Comparison of ENCODE assay signal across 10 cellular contexts in genomic region chr16:30399435-30400186, GRCh38. TPM values are rescaled to one million over a fixed set of nuclear protein-coding genes. Genes with fewer than 3 reads are reported as not detected.
A peak's percentile ranks its signal among the peaks of the same experiment; 100 is the strongest.
DNase-seq lines count a peak whose midpoint lies in the region; ATAC-seq, FAIRE-seq and TF ChIP-seq lines count a peak whose summit lies in the region.
"Had no signal": no experiment of that assay in that cellular context is flagged by ENCODE, and none has a peak within 500 bp of the region (broad histone marks: within the 10 kb centered on the region; RNA-seq: fewer than 3 reads in every experiment).

No MANE protein-coding gene starts in this region.

- H3K4me3 ChIP-seq in keratinocyte (ENCODE audit: control insufficient read depth in 2 of 3, extremely low read depth in 1 of 3, insufficient read depth in 2 of 3, low read depth in 1 of 3, low read length in 3 of 3) (peak overlapping the region; percentile 44 to 83 (median 79)), testis (peak overlapping the region; percentile 66 to 67)

- H3K4me3 Mint-ChIP-seq in T-helper 2 cell treated with Interferon-gamma antibody and Interleukin-4, amounts not matched to agents 5 μg/mL and 100 μg/mL, for 36 hours = peak overlapping the region; percentile 92
- H3K4me3 Mint-ChIP-seq in activated naive CD8-positive, alpha-beta T cell = peak overlapping the region; percentile 86

- FAIRE-seq in keratinocyte (lab: Jason Lieb, UNC) = no peak

- peak overlapping the region; percentile 92 for H2AFZ ChIP-seq in keratinocyte (ENCODE audit: control insufficient read depth, low read length)

- H3K36me3 Mint-ChIP-seq in T-helper 2 cell treated with Interferon-gamma antibody and Interleukin-4, amounts not matched to agents 5 μg/mL and 100 μg/mL, for 36 hours (ENCODE audit: low read depth) = peaks cover 15% of the 10 kb centered on the region
- H3K36me3 Mint-ChIP-seq in activated naive CD8-positive, alpha-beta T cell = no peaks in the 10 kb centered on the region

- dilution Hi-C loops in keratinocyte (cut with MboI; ENCODE audit: extremely low pct_ligation_motif_present, low sequenced_read_pairs) = no loop called here

- 7 to 8% methylated on average over 5 to 12 of the region's 12 CpGs for WGBS in testis, 2 donors

- H3K9me3 ChIP-seq in keratinocyte (ENCODE audit: control insufficient read depth, low read depth, low read length) (no peaks in the 10 kb centered on the region), testis (no peaks in the 10 kb centered on the region)

- peak overlapping the region; percentile 80 for H3K27ac Mint-ChIP-seq in T-helper 2 cell treated with Interferon-gamma antibody and Interleukin-4, amounts not matched to agents 5 μg/mL and 100 μg/mL, for 36 hours
- H3K27ac Mint-ChIP-seq in activated naive CD8-positive, alpha-beta T cell = peak overlapping the region; percentile 81

- no peaks in the 10 kb centered on the region for H3K27me3 ChIP-seq in keratinocyte (ENCODE audit: control insufficient read depth, extremely low read depth, insufficient read depth, low read length)
- no peaks in the 10 kb centered on the region for H3K27me3 ChIP-seq in testis

- H3K27ac ChIP-seq in keratinocyte (ENCODE audit: control insufficient read depth, insufficient read depth, low read length) = peak overlapping the region; percentile 71
- H3K27ac ChIP-seq in testis = peak overlapping the region; percentile 40 to 81

- peak overlapping the region; percentile 91 for H3K4me2 ChIP-seq in keratinocyte (ENCODE audit: control insufficient read depth, extremely low read depth, insufficient read depth, low read depth, low read length)

- no peaks in the 10 kb centered on the region for H3K9me3 Mint-ChIP-seq in T-helper 2 cell treated with Interferon-gamma antibody and Interleukin-4, amounts not matched to agents 5 μg/mL and 100 μg/mL, for 36 hours
- no peaks in the 10 kb centered on the region for H3K9me3 Mint-ChIP-seq in activated naive CD8-positive, alpha-beta T cell (ENCODE audit: low read depth)

- peaks cover 30% of the 10 kb centered on the region for H3K4me1 Mint-ChIP-seq in T-helper 2 cell treated with Interferon-gamma antibody and Interleukin-4, amounts not matched to agents 5 μg/mL and 100 μg/mL, for 36 hours (ENCODE audit: low read depth)
- peaks cover 45% of the 10 kb centered on the region for H3K4me1 Mint-ChIP-seq in activated naive CD8-positive, alpha-beta T cell (ENCODE audit: low read depth)

- H3K9ac ChIP-seq in keratinocyte (ENCODE audit: control insufficient read depth, extremely low read depth, insufficient read depth, low read length) = peak overlapping the region; percentile 82

- peaks cover 4% of the 10 kb centered on the region for H3K79me2 ChIP-seq in keratinocyte (ENCODE audit: control insufficient read depth, insufficient read depth, low read length)

- H4K20me1 ChIP-seq in keratinocyte (ENCODE audit: control insufficient read depth, extremely low read depth, insufficient read depth, low read length) = no peaks in the 10 kb centered on the region

- ATAC-seq in GM19324 (IDR thresholded peaks at IDR 0.05; ENCODE audit: low FRiP score, unreplicated experiment) (no peak), GM19397 (IDR thresholded peaks at IDR 0.05; ENCODE audit: unreplicated experiment) (no peak)

- TF ChIP-seq CTCF in keratinocyte (optimal IDR thresholded peaks at IDR 0.05 in 1 of 3, IDR thresholded peaks at IDR 0.05 in 1 of 3, conservative IDR thresholded peaks at IDR 0.05 in 1 of 3; ENCODE audit: extremely low read depth in 1 of 3, insufficient read depth in 2 of 3, low read length in 3 of 3) (no peak), testis (IDR thresholded peaks at IDR 0.05) (no peak)

- H3K27me3 Mint-ChIP-seq in T-helper 2 cell treated with Interferon-gamma antibody and Interleukin-4, amounts not matched to agents 5 μg/mL and 100 μg/mL, for 36 hours (ENCODE audit: low read depth) = no peaks in the 10 kb centered on the region
- H3K27me3 Mint-ChIP-seq in activated naive CD8-positive, alpha-beta T cell = no peaks in the 10 kb centered on the region

- H3K4me1 ChIP-seq in keratinocyte (ENCODE audit: control insufficient read depth, extremely low read depth, insufficient read depth, low read length) (peaks cover 12% of the 10 kb centered on the region), testis (peaks cover 1% of the 10 kb centered on the region)

- intact Hi-C loops in testis (cut with DNase I; ENCODE audit: low total_unique reads) = no loop called here

- H3K36me3 ChIP-seq in keratinocyte (ENCODE audit: control insufficient read depth in 2 of 2, extremely low read depth in 1 of 2, insufficient read depth in 2 of 2, low read length in 2 of 2) = peaks cover 0 to 3% of the 10 kb centered on the region in 2 experiments
- no peaks in the 10 kb centered on the region for H3K36me3 ChIP-seq in testis (ENCODE audit: low read depth, missing control alignments)

- TF ChIP-seq POLR2A in testis (IDR thresholded peaks at IDR 0.05) = no peak

- no peaks in the 10 kb centered on the region for H3K9me1 ChIP-seq in keratinocyte (ENCODE audit: control insufficient read depth, extremely low read depth, insufficient read depth, low read length)

- DNase-seq in T-helper 2 cell treated with Interferon-gamma antibody and Interleukin-4, amounts not matched to agents 5 μg/mL and 100 μg/mL, for 36 hours (ENCODE audit: low spot score) = no peak
- DNase-seq in T-helper 2 cell (no peak), keratinocyte (ENCODE audit: low read depth, low spot score) (no peak), testis (no peak), iPS-NIHi7 (ENCODE audit: extremely low spot score) (no peak)

RNA-seq across cellular contexts. Expression of gene ZNF48, which starts 4.4 kb away (rescaled TPM):
- 3.7 to 4.3 TPM (median 3.7 TPM) in 3 replicates for polyA plus RNA-seq in keratinocyte
- polyA plus RNA-seq in keratinocyte (2011; ENCODE audit: low read depth) = 6.7 TPM
- polyA plus RNA-seq in keratinocyte (2011; cell fraction: cytosol; rRNA removed) = 2.3 and 4.2 TPM in 2 replicates
- polyA plus RNA-seq in keratinocyte (2011; cell fraction: nucleus; rRNA removed) = 4.0 and 4.5 TPM in 2 replicates
- 3.7 and 4.9 TPM in 2 replicates for polyA plus RNA-seq in keratinocyte (2012; ENCODE audit: low replicate concordance)
- polyA minus RNA-seq in keratinocyte = 3.8 to 6.8 TPM (median 4.4 TPM) in 3 replicates
- 5.0 TPM for polyA minus RNA-seq in keratinocyte (2011; cell fraction: cytosol; rRNA and poly(A)+ RNA removed)
- polyA minus RNA-seq in keratinocyte (2011; cell fraction: nucleus; rRNA and poly(A)+ RNA removed) = 2.9 and 3.1 TPM in 2 replicates
- total RNA-seq in testis = 1 to 10 TPM; 6.5 to 9.0 TPM
- polyA plus RNA-seq in testis (ENCODE audit: insufficient read depth, low read depth, low replicate concordance) = 6.3 TPM

RNA-seq across cellular contexts. Expression of gene ZNF771, which starts 7.8 kb away (rescaled TPM):
- polyA plus RNA-seq in keratinocyte (2.8 to 4.1 TPM (median 4.0 TPM) in 3 replicates), testis (ENCODE audit: insufficient read depth, low read depth, low replicate concordance) (3.0 TPM)
- polyA plus RNA-seq in keratinocyte (2011; ENCODE audit: low read depth) = 0.59 TPM
- 2.9 and 5.2 TPM in 2 replicates for polyA plus RNA-seq in keratinocyte (2011; cell fraction: cytosol; rRNA removed)
- polyA plus RNA-seq in keratinocyte (2011; cell fraction: nucleus; rRNA removed) = 2.1 and 4.1 TPM in 2 replicates
- polyA plus RNA-seq in keratinocyte (2012; ENCODE audit: low replicate concordance) = 1.7 and 3.3 TPM in 2 replicates
- polyA minus RNA-seq in keratinocyte = 1.0 to 4.3 TPM (median 3.9 TPM) in 3 replicates
- polyA minus RNA-seq in keratinocyte (2011; cell fraction: cytosol; rRNA and poly(A)+ RNA removed) = 6.1 TPM
- 1.7 and 2.2 TPM in 2 replicates for polyA minus RNA-seq in keratinocyte (2011; cell fraction: nucleus; rRNA and poly(A)+ RNA removed)
- total RNA-seq in testis = 10 to 100 TPM; 35.6 to 37.2 TPM

RNA-seq across cellular contexts. Expression of gene SEPTIN1, which starts 17.2 kb away (rescaled TPM):
- polyA plus RNA-seq in keratinocyte (0.04 TPM in 1 of 3 replicates, not detected in the others), testis (ENCODE audit: insufficient read depth, low read depth, low replicate concordance) (3.9 TPM)
- polyA plus RNA-seq in keratinocyte (2011; ENCODE audit: low read depth) = 0.27 TPM
- 0.09 TPM in 1 of 2 replicates, not detected in the other for polyA plus RNA-seq in keratinocyte (2011; cell fraction: cytosol; rRNA removed)
- 0.08 TPM in 1 of 2 replicates, not detected in the other for polyA plus RNA-seq in keratinocyte (2011; cell fraction: nucleus; rRNA removed)
- polyA plus RNA-seq in keratinocyte (2012; ENCODE audit: low replicate concordance) = 0.37 and 0.42 TPM in 2 replicates
- not detected in 3 replicates for polyA minus RNA-seq in keratinocyte
- not detected for polyA minus RNA-seq in keratinocyte (2011; cell fraction: cytosol; rRNA and poly(A)+ RNA removed)
- polyA minus RNA-seq in keratinocyte (2011; cell fraction: nucleus; rRNA and poly(A)+ RNA removed) = not detected in 2 replicates
- 1 to 10 TPM in 1 of 2 donors, under 1 TPM in 1; 0.63 to 2.4 TPM for total RNA-seq in testis
- total RNA-seq: Daoy, RPMI7951 had no signal

RNA-seq across cellular contexts. Expression of gene MYL11, which starts 25.0 kb away (rescaled TPM):
- polyA plus RNA-seq in keratinocyte (0.82 TPM in 1 of 3 replicates, not detected in the others), testis (ENCODE audit: insufficient read depth, low read depth, low replicate concordance) (18.5 TPM)
- not detected for polyA plus RNA-seq in keratinocyte (2011; ENCODE audit: low read depth)
- not detected in 2 replicates for polyA plus RNA-seq in keratinocyte (2011; cell fraction: cytosol; rRNA removed)
- not detected in 2 replicates for polyA plus RNA-seq in keratinocyte (2011; cell fraction: nucleus; rRNA removed)
- polyA plus RNA-seq in keratinocyte (2012; ENCODE audit: low replicate concordance) = 1.5 TPM in 1 of 2 replicates, not detected in the other
- 1.8 TPM in 1 of 3 replicates, not detected in the others for polyA minus RNA-seq in keratinocyte
- polyA minus RNA-seq in keratinocyte (2011; cell fraction: cytosol; rRNA and poly(A)+ RNA removed) = not detected
- polyA minus RNA-seq in keratinocyte (2011; cell fraction: nucleus; rRNA and poly(A)+ RNA removed) = not detected in 2 replicates
- 1 to 10 TPM; 2.5 to 4.2 TPM for total RNA-seq in testis
- total RNA-seq: Daoy, RPMI7951 had no signal

RNA-seq across cellular contexts. Expression of gene TBC1D10B, which starts 29.3 kb away (rescaled TPM):
- polyA plus RNA-seq in keratinocyte (8.6 to 20.0 TPM (median 8.9 TPM) in 3 replicates), testis (ENCODE audit: insufficient read depth, low read depth, low replicate concordance) (86.2 TPM)
- polyA plus RNA-seq in keratinocyte (2011; ENCODE audit: low read depth) = 7.0 TPM
- 11.1 and 20.1 TPM in 2 replicates for polyA plus RNA-seq in keratinocyte (2011; cell fraction: cytosol; rRNA removed)
- polyA plus RNA-seq in keratinocyte (2011; cell fraction: nucleus; rRNA removed) = 27.7 and 32.3 TPM in 2 replicates
- 22.4 and 30.2 TPM in 2 replicates for polyA plus RNA-seq in keratinocyte (2012; ENCODE audit: low replicate concordance)
- 14.2 to 51.2 TPM (median 17.3 TPM) in 3 replicates for polyA minus RNA-seq in keratinocyte
- 35.9 TPM for polyA minus RNA-seq in keratinocyte (2011; cell fraction: cytosol; rRNA and poly(A)+ RNA removed)
- 17.9 and 18.5 TPM in 2 replicates for polyA minus RNA-seq in keratinocyte (2011; cell fraction: nucleus; rRNA and poly(A)+ RNA removed)
- total RNA-seq in testis = 10 to 100 TPM; 60.5 to 64.0 TPM
